ENCODE assay signal across 8 cellular contexts in the genomic region with DNA sequence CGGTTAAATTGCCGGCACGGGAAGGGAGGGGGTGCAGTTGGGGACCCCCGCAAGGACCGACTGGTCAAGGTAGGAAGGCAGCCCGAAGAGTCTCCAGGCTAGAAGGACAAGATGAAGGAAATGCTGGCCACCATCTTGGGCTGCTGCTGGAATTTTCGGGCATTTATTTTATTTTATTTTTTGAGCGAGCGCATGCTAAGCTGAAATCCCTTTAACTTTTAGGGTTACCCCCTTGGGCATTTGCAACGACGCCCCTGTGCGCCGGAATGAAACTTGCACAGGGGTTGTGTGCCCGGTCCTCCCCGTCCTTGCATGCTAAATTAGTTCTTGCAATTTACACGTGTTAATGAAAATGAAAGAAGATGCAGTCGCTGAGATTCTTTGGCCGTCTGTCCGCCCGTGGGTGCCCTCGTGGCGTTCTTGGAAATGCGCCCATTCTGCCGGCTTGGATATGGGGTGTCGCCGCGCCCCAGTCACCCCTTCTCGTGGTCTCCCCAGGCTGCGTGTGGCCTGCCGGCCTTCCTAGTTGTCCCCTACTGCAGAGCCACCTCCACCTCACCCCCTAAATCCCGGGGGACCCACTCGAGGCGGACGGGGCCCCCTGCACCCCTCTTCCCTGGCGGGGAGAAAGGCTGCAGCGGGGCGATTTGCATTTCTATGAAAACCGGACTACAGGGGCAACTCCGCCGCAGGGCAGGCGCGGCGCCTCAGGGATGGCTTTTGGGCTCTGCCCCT. TPM values are rescaled to one million over a fixed set of nuclear protein-coding genes. Genes with fewer than 3 reads are reported as not detected.
DNase-seq lines count a peak whose midpoint lies in the region; ATAC-seq, FAIRE-seq and TF ChIP-seq lines count a peak whose summit lies in the region.

No MANE protein-coding gene starts in this region.

- POLR2A ChIA-PET in GM12878 (lab: Charles Lee) = no interaction called here

- peaks cover 30% of the 10 kb centered on the region for H3K4me1 Mint-ChIP-seq in activated T-cell treated with anti-CD3 and anti-CD28 coated beads, Interleukin-2, amount 50 U/mL, for 24 hours (ENCODE audit: low read depth)

- H3K36me3 Mint-ChIP-seq in activated T-cell treated with anti-CD3 and anti-CD28 coated beads, Interleukin-2, amount 50 U/mL, for 24 hours (ENCODE audit: low read depth) = no peaks in the 10 kb centered on the region

- H3K27me3 Mint-ChIP-seq in activated T-cell treated with anti-CD3 and anti-CD28 coated beads, Interleukin-2, amount 50 U/mL, for 24 hours = peaks cover 50% of the 10 kb centered on the region

- peak overlapping the region; percentile 31; the same call in 1 of the 2 replicates for H3K4me2 ChIP-seq in GM12878 (ENCODE audit: control insufficient read depth, insufficient read depth)

- TF ChIP-seq POLR2A in GM12878 (IDR thresholded peaks at IDR 0.05; ENCODE audit: low read depth, low read length) = no peak
- no peak for TF ChIP-seq POLR2A in suprapubic skin (IDR thresholded peaks at IDR 0.05)

- H3K9me3 ChIP-seq in GM12878 (replicated peaks; ENCODE audit: control insufficient read depth, insufficient read depth, low read length) = no peaks in the 10 kb centered on the region
- no peaks in the 10 kb centered on the region for H3K9me3 ChIP-seq in suprapubic skin

- H3K27ac ChIP-seq in GM12878 (ENCODE audit: control insufficient read depth, insufficient read depth) (no peak overlapping the region), suprapubic skin (peak overlapping the region; percentile 87)

- in situ Hi-C loops in GM12878 (cut with MboI) = loop anchor here (5.0 kb wide), 1 partner anchor 348 kb away; a partner anchor contains a TSS

- ATAC-seq in GM12878 (no peak), left lobe of liver (no peak), HG03378 (IDR thresholded peaks at IDR 0.05; ENCODE audit: unreplicated experiment) (no peak)

- no peak for DNase-seq in activated T-cell treated with anti-CD3 and anti-CD28 coated beads, Interleukin-2, amount 50 U/mL, for 24 hours
- DNase-seq in activated T-cell treated with anti-CD3 and anti-CD28 coated beads for 4 hours = no peak
- no peak for DNase-seq in GM12878 (ENCODE audit: low read depth, low spot score)
- DNase-seq in kidney epithelial cell (ENCODE audit: low read depth) = no peak
- peak in 1 of 2 donors; percentile 80 for DNase-seq in suprapubic skin (ENCODE audit: low spot score in 2 of 2)
- no peak for DNase-seq in activated CD4-positive, CD25-positive, alpha-beta regulatory T cell treated with anti-CD3 and anti-CD28 coated beads, Interleukin-2, amount 50 U/mL, for 72 hours
- no peak for DNase-seq in left lobe of liver (ENCODE audit: low spot score)

- H3K79me2 ChIP-seq in GM12878 (ENCODE audit: control insufficient read depth, insufficient read depth, low read length) = no peaks in the 10 kb centered on the region

- RAD21 ChIA-PET in GM12878 (lab: Charles Lee; ENCODE audit: unreplicated experiment) = interaction anchor here (2.4 kb wide), 1 partner anchor 364 kb away, joined by 8 read pairs; no protein-coding TSS in a partner anchor

- H3K4me3 ChIP-seq in GM12878 (peak overlapping the region; percentile 27; the same call in 1 of the 2 replicates), kidney epithelial cell (ENCODE audit: low read depth, low read length) (peak overlapping the region; percentile 70), suprapubic skin (peak overlapping the region; percentile 97)

- TF ChIP-seq EP300 in GM12878 (IDR thresholded peaks at IDR 0.05; ENCODE audit: borderline replicate concordance in 1 of 2, control insufficient read depth in 1 of 2, low read depth in 2 of 2, low read length in 2 of 2) = no peak
- no peak for TF ChIP-seq EP300 in suprapubic skin (IDR thresholded peaks at IDR 0.05)

- intact Hi-C loops in GM12878 (cut with micrococcal nuclease; ENCODE audit: unreplicated experiment) = loop anchor here (5.0 kb wide), 1 partner anchor 428 kb away; no protein-coding TSS in a partner anchor

- H3K27me3 ChIP-seq in GM12878 (replicated peaks in 1 of 2; ENCODE audit: control insufficient read depth in 2 of 2, insufficient read depth in 2 of 2, low read length in 1 of 2) (peaks cover 21 to 40% of the 10 kb centered on the region in 2 experiments), kidney epithelial cell (ENCODE audit: control insufficient read depth, insufficient read depth, low read length) (peaks cover 4% of the 10 kb centered on the region), suprapubic skin (peaks cover 8% of the 10 kb centered on the region)

- no peak overlapping the region for H3K9ac ChIP-seq in GM12878 (ENCODE audit: control insufficient read depth, insufficient read depth, low read length)

- H3K9me3 Mint-ChIP-seq in activated T-cell treated with anti-CD3 and anti-CD28 coated beads, Interleukin-2, amount 50 U/mL, for 24 hours = no peaks in the 10 kb centered on the region

- 1% methylated on average over 42 of the region's 43 CpGs for WGBS in GM12878 (ENCODE audit: insufficient coverage, insufficient replicate concordance, low lambda C conversion rate, missing lambda C conversion rate)
- WGBS in suprapubic skin = under 1% methylated on average over 37 of the region's 43 CpGs

- H3K4me1 ChIP-seq in GM12878 (ENCODE audit: control insufficient read depth, insufficient read depth, low read length) (peaks cover 21% of the 10 kb centered on the region), suprapubic skin (peaks cover 82% of the 10 kb centered on the region)

- BruUV-seq in GM12878 (replicated peaks; lab: Mats Ljungman, UMichigan) = no TSS peak

- H3K36me3 ChIP-seq in GM12878 (ENCODE audit: control insufficient read depth in 2 of 2, insufficient read depth in 2 of 2, low read length in 1 of 2) (no peaks in the 10 kb centered on the region), kidney epithelial cell (ENCODE audit: control insufficient read depth, insufficient read depth, low read length) (peaks cover 4% of the 10 kb centered on the region), suprapubic skin (peaks cover 8% of the 10 kb centered on the region)

- TF ChIP-seq RAD21 in GM12878 (IDR thresholded peaks at IDR 0.05; ENCODE audit: insufficient read depth, low read depth, low read length) = no peak

- H3K4me3 Mint-ChIP-seq in activated T-cell treated with anti-CD3 and anti-CD28 coated beads, Interleukin-2, amount 50 U/mL, for 24 hours = peak overlapping the region; percentile 47

- no peaks in the 10 kb centered on the region for H4K20me1 ChIP-seq in GM12878 (ENCODE audit: control insufficient read depth, insufficient read depth)

- no peak overlapping the region for H2AFZ ChIP-seq in GM12878 (ENCODE audit: control insufficient read depth, low read depth, low read length)

- no peak overlapping the region for H3K27ac Mint-ChIP-seq in activated T-cell treated with anti-CD3 and anti-CD28 coated beads, Interleukin-2, amount 50 U/mL, for 24 hours

- SMC1A ChIA-PET in GM12878 (lab: Charles Lee; ENCODE audit: uncharacterized antibody, unreplicated experiment) = interaction anchor here (0.8 to 1.2 kb wide), 2 partner anchors 344 to 539 kb away, joined by 3 read pairs; no protein-coding TSS in a partner anchor

- FAIRE-seq in GM12878 (lab: Jason Lieb, UNC) = no peak

- CTCF ChIA-PET in GM12878 (lab: Yijun Ruan, JAX) = interaction anchor here (1.1 to 1.8 kb wide), 3 partner anchors 348 to 539 kb away, joined by 3 to 4 read pairs (median 3); no protein-coding TSS in a partner anchor

- TF ChIP-seq CTCF in GM12878 (IDR thresholded peaks at IDR 0.05 in 2 of 3, conservative IDR thresholded peaks at IDR 0.05 in 1 of 3; ENCODE audit: control insufficient read depth in 2 of 3, extremely low read depth in 1 of 3, insufficient read depth in 1 of 3, low read depth in 3 of 3, low read length in 3 of 3) = no peak
- TF ChIP-seq CTCF in kidney epithelial cell (IDR thresholded peaks at IDR 0.05; ENCODE audit: insufficient read depth, low read length, poor library complexity, severe bottlenecking) = no peak
- TF ChIP-seq CTCF in suprapubic skin (IDR thresholded peaks at IDR 0.05) = no peak

RNA-seq across cellular contexts. Expression of a gene that starts 0.5 kb away (rescaled TPM):
- 22.7 and 23.4 TPM in 2 replicates for total RNA-seq in GM12878 (2013; cell fraction: nucleolus; rRNA removed)
- total RNA-seq in GM12878 (2014; rRNA removed) = 0.23 and 0.54 TPM in 2 replicates
- 0.09 and 0.28 TPM in 2 replicates for total RNA-seq in GM12878 (2014; rRNA removed; fragmentation: Illumina TruSeq; extraction: Trizol)
- total RNA-seq in GM12878 (2021) = 1.5 and 2.6 TPM in 2 replicates
- 0.70 TPM for polyA plus RNA-seq in GM12878 (2011; ENCODE audit: low read depth)
- polyA plus RNA-seq in GM12878 (2011; rRNA removed) = 3.8 and 6.6 TPM in 2 replicates
- polyA plus RNA-seq in GM12878 (2011; cell fraction: cytosol; rRNA removed) = 8.8 and 8.9 TPM in 2 replicates
- polyA plus RNA-seq in GM12878 (2011; cell fraction: nucleus; rRNA removed) = 11.2 and 12.7 TPM in 2 replicates
- polyA plus RNA-seq in GM12878 (2012) = 1.1 and 1.8 TPM in 2 replicates
- 0.03 and 0.43 TPM in 2 replicates for polyA plus RNA-seq in GM12878 (2014; fragmentation: Illumina TruSeq; extraction: Trizol)
- not detected for polyA plus RNA-seq in GM12878 (2014; fragmentation: Nextera tagmentation; extraction: Ambion mirVana)
- 0.09 and 0.17 TPM in 2 replicates for polyA plus RNA-seq in GM12878 (2014; rRNA removed)
- 1 to 10 TPM in 1 of 2 experiments, under 1 TPM in 1; 0.75 to 1.2 TPM for polyA plus RNA-seq in GM12878 (2016; fragmentation: Nextera tagmentation; extraction: Ambion mirVana)
- polyA minus RNA-seq in GM12878 (2011; rRNA and poly(A)+ RNA removed) = 4.2 and 7.6 TPM in 2 replicates
- 6.3 and 7.5 TPM in 2 replicates for polyA minus RNA-seq in GM12878 (2011; cell fraction: cytosol; rRNA and poly(A)+ RNA removed)
- 7.9 and 12.1 TPM in 2 replicates for polyA minus RNA-seq in GM12878 (2011; cell fraction: nucleus; rRNA and poly(A)+ RNA removed)
- 378 and 432 TPM in 2 replicates for total RNA-seq in kidney epithelial cell
- total RNA-seq in suprapubic skin = 100 to 1,000 TPM; 161 to 340 (median 270) TPM
- total RNA-seq in left lobe of liver = 82.6 TPM

RNA-seq across cellular contexts. Expression of a gene that starts 34.7 kb away (rescaled TPM):
- total RNA-seq in GM12878 (2013; cell fraction: nucleolus; rRNA removed) = 89.6 and 94.0 TPM in 2 replicates
- 14.2 and 19.8 TPM in 2 replicates for total RNA-seq in GM12878 (2014; rRNA removed)
- total RNA-seq in GM12878 (2014; rRNA removed; fragmentation: Illumina TruSeq; extraction: Trizol) = 12.4 and 12.5 TPM in 2 replicates
- total RNA-seq in GM12878 (2021) = 15.2 and 17.4 TPM in 2 replicates
- polyA plus RNA-seq in GM12878 (2011; ENCODE audit: low read depth) = 8.4 TPM
- polyA plus RNA-seq in GM12878 (2011; rRNA removed) = 15.6 and 16.8 TPM in 2 replicates
- 19.8 and 21.4 TPM in 2 replicates for polyA plus RNA-seq in GM12878 (2011; cell fraction: cytosol; rRNA removed)
- polyA plus RNA-seq in GM12878 (2011; cell fraction: nucleus; rRNA removed) = 20.7 and 33.5 TPM in 2 replicates
- polyA plus RNA-seq in GM12878 (2012) = 10.4 and 12.6 TPM in 2 replicates
- polyA plus RNA-seq in GM12878 (2014; fragmentation: Illumina TruSeq; extraction: Trizol) = 14.7 and 23.4 TPM in 2 replicates
- polyA plus RNA-seq in GM12878 (2014; fragmentation: Nextera tagmentation; extraction: Ambion mirVana) = 1 to 10 TPM; 2.6 to 5.4 TPM
- 25.8 and 27.5 TPM in 2 replicates for polyA plus RNA-seq in GM12878 (2014; rRNA removed)
- 10 to 100 TPM; 11.7 to 17.5 TPM for polyA plus RNA-seq in GM12878 (2016; fragmentation: Nextera tagmentation; extraction: Ambion mirVana)
- polyA minus RNA-seq in GM12878 (2011; rRNA and poly(A)+ RNA removed) = 8.9 and 14.1 TPM in 2 replicates
- polyA minus RNA-seq in GM12878 (2011; cell fraction: cytosol; rRNA and poly(A)+ RNA removed) = 4.8 and 7.8 TPM in 2 replicates
- 13.3 and 25.9 TPM in 2 replicates for polyA minus RNA-seq in GM12878 (2011; cell fraction: nucleus; rRNA and poly(A)+ RNA removed)
- 12.6 and 18.6 TPM in 2 replicates for total RNA-seq in kidney epithelial cell
- 10 to 100 TPM; 20.6 to 41.4 (median 22.7) TPM for total RNA-seq in suprapubic skin
- 7.6 TPM for total RNA-seq in left lobe of liver

Comparison
In these comparisons a context has a peak if more than half of its experiments do, and no peak if none do; other contexts are left out.
1. H3K4me3 ChIP-seq: peak in every context shown above with its lines; median percentile 97 in suprapubic skin; 70 in kidney epithelial cell; 27 in GM12878.